ENCODE assay signal across 31 cellular contexts in genomic region chr17:61496174-61496956, GRCh38. TPM values are rescaled to one million over a fixed set of nuclear protein-coding genes. Genes with fewer than 3 reads are reported as not detected.
A peak's percentile ranks its signal among the peaks of the same experiment; 100 is the strongest.
DNase-seq lines count a peak whose midpoint lies in the region; ATAC-seq and TF ChIP-seq lines count a peak whose summit lies in the region.
"Had no signal": no experiment of that assay in that cellular context is flagged by ENCODE, and none has a peak within 500 bp of the region (broad histone marks: within the 10 kb centered on the region; RNA-seq: fewer than 3 reads in every experiment).

No MANE protein-coding gene starts in this region.

- intact Hi-C loops in Calu3 (cut with micrococcal nuclease; ENCODE audit: unreplicated experiment) = no loop called here

- H3K79me2 ChIP-seq in neural progenitor cell (ENCODE audit: low read depth) = no peaks in the 10 kb centered on the region

- H3K36me3 ChIP-seq in NT2/D1 (ENCODE audit: insufficient read depth, insufficient read length, low read length) = no peaks in the 10 kb centered on the region
- no peaks in the 10 kb centered on the region for H3K36me3 ChIP-seq in neural progenitor cell
- H3K36me3 ChIP-seq: ascending aorta, esophagus squamous epithelium, gastrocnemius medialis, ovary, SJSA1, WERI-Rb-1 had no signal

- peak overlapping the region; percentile 8 for H3K9ac ChIP-seq in NT2/D1 (ENCODE audit: insufficient read length, low read depth)
- H3K9ac ChIP-seq in neural progenitor cell = no peak overlapping the region

- H3K36me3 Mint-ChIP-seq in Calu3 (ENCODE audit: insufficient read depth, unreplicated experiment) (peaks cover 4% of the 10 kb centered on the region), neural progenitor cell (no peaks in the 10 kb centered on the region)
- H3K36me3 Mint-ChIP-seq in central memory CD8-positive, alpha-beta T cell (ENCODE audit: insufficient read depth) = no peaks in the 10 kb centered on the region
- H3K36me3 Mint-ChIP-seq: activated naive CD4-positive, alpha-beta T cell treated with anti-CD3 and anti-CD28 coated beads, Interleukin-2, amount 50 U/mL, for 72 hours had no signal

- H3K9me3 ChIP-seq in NT2/D1 (ENCODE audit: insufficient read depth, low read length) = peaks cover 4% of the 10 kb centered on the region
- no peaks in the 10 kb centered on the region for H3K9me3 ChIP-seq in neural progenitor cell (ENCODE audit: low read depth)
- H3K9me3 ChIP-seq: ascending aorta, esophagus squamous epithelium, gastrocnemius medialis, ovary, SJSA1 had no signal

- no peaks in the 10 kb centered on the region for H3F3A ChIP-seq in neural progenitor cell (ENCODE audit: low read depth)

- H3K27me3 ChIP-seq in NT2/D1 (ENCODE audit: insufficient read depth, insufficient read length) = no peaks in the 10 kb centered on the region
- no peaks in the 10 kb centered on the region for H3K27me3 ChIP-seq in neural progenitor cell
- H3K27me3 ChIP-seq: ascending aorta, gastrocnemius medialis, ovary, SJSA1 had no signal

- H3K4me3 ChIP-seq in NT2/D1 (ENCODE audit: insufficient read length, low read depth) (no peak overlapping the region), neural progenitor cell (no peak overlapping the region)
- H3K4me3 ChIP-seq: ascending aorta, ovary, SJSA1 had no signal

- no peaks in the 10 kb centered on the region for H3K9me3 Mint-ChIP-seq in Calu3 (ENCODE audit: low read depth, unreplicated experiment)
- no peaks in the 10 kb centered on the region for H3K9me3 Mint-ChIP-seq in central memory CD8-positive, alpha-beta T cell
- no peaks in the 10 kb centered on the region for H3K9me3 Mint-ChIP-seq in neural progenitor cell
- H3K9me3 Mint-ChIP-seq: activated naive CD4-positive, alpha-beta T cell treated with anti-CD3 and anti-CD28 coated beads, Interleukin-2, amount 50 U/mL, for 72 hours had no signal

- CTCF ChIA-PET in Calu3 (lab: Charles Lee) = interaction anchor here (0.6 to 0.9 kb wide), 2 partner anchors 72 to 774 kb away, joined by 5 read pairs; no protein-coding TSS in a partner anchor

- no peak for DNase-seq in Calu3
- DNase-seq in NT2/D1 (ENCODE audit: low read depth, low spot score) = no peak
- no peak for DNase-seq in central memory CD8-positive, alpha-beta T cell (ENCODE audit: low spot score in 2 of 2)
- DNase-seq in neural progenitor cell (ENCODE audit: low spot score) = peak; percentile 25
- no peak for DNase-seq in cortex of kidney (lab: John Stamatoyannopoulos, UW)
- DNase-seq in NCI-H1105 (lab: John Stamatoyannopoulos, UW) = no peak
- DNase-seq: activated CD4-positive, alpha-beta T cell treated with anti-CD3 and anti-CD28 coated beads, Interleukin-2, amount 50 U/mL, for 1 hour; C1 segment of cervical spinal cord; effector CD8-positive, alpha-beta T cell; esophagus squamous epithelium; gastrocnemius medialis; HCEC 1CT; kidney glomerular epithelial cell; NCI-H1092 treated with DMSO at 0.1 percent for 48 hours; NCI-H2029; NCI-H345; NCI-H774; ovary; right cardiac atrium; WERI-Rb-1 had no signal

- BruUV-seq in Calu3 (replicated peaks; lab: Mats Ljungman, UMichigan) = no TSS peak

- peak overlapping the region; percentile 47 for H3K27ac Mint-ChIP-seq in Calu3 (ENCODE audit: unreplicated experiment)
- H3K27ac Mint-ChIP-seq in central memory CD8-positive, alpha-beta T cell (ENCODE audit: low read depth) = peak overlapping the region; percentile 46
- H3K27ac Mint-ChIP-seq in neural progenitor cell = no peak overlapping the region
- H3K27ac Mint-ChIP-seq: activated naive CD4-positive, alpha-beta T cell treated with anti-CD3 and anti-CD28 coated beads, Interleukin-2, amount 50 U/mL, for 72 hours had no signal

- no peak overlapping the region for H3K27ac ChIP-seq in neural progenitor cell
- H3K27ac ChIP-seq: ascending aorta, esophagus squamous epithelium, gastrocnemius medialis, ovary, SJSA1, WERI-Rb-1 had no signal

- TF ChIP-seq CTCF in Calu3 (IDR thresholded peaks at IDR 0.05; ENCODE audit: unreplicated experiment) = no peak
- no peak for TF ChIP-seq CTCF in neural progenitor cell (IDR thresholded peaks at IDR 0.05)

- no peak overlapping the region for H3K4me2 ChIP-seq in neural progenitor cell

- no peaks in the 10 kb centered on the region for H4K20me1 ChIP-seq in neural progenitor cell (ENCODE audit: low read depth)

- H3K4me1 ChIP-seq in NT2/D1 (ENCODE audit: insufficient read depth, insufficient read length) = peaks cover 3% of the 10 kb centered on the region
- peaks cover 8% of the 10 kb centered on the region for H3K4me1 ChIP-seq in neural progenitor cell
- H3K4me1 ChIP-seq: gastrocnemius medialis had no signal

- H3K4me1 Mint-ChIP-seq in Calu3 (ENCODE audit: low read depth, unreplicated experiment) = peaks cover 12% of the 10 kb centered on the region
- H3K4me1 Mint-ChIP-seq in central memory CD8-positive, alpha-beta T cell = peaks cover 8% of the 10 kb centered on the region
- H3K4me1 Mint-ChIP-seq in neural progenitor cell = peaks cover 17% of the 10 kb centered on the region

- H2AFZ ChIP-seq in neural progenitor cell (replicated peaks) = peak overlapping the region; percentile 94

- peak overlapping the region; percentile 67 for H3K4me3 Mint-ChIP-seq in Calu3 (ENCODE audit: low read depth, unreplicated experiment)
- H3K4me3 Mint-ChIP-seq in central memory CD8-positive, alpha-beta T cell = peak overlapping the region; percentile 55
- H3K4me3 Mint-ChIP-seq in neural progenitor cell = no peak overlapping the region

- no peaks in the 10 kb centered on the region for H3K27me3 Mint-ChIP-seq in Calu3 (ENCODE audit: unreplicated experiment)
- H3K27me3 Mint-ChIP-seq in central memory CD8-positive, alpha-beta T cell = peaks cover 23% of the 10 kb centered on the region
- H3K27me3 Mint-ChIP-seq in neural progenitor cell (ENCODE audit: insufficient read depth, low read depth) = peaks cover 2% of the 10 kb centered on the region

- ATAC-seq in central memory CD8-positive, alpha-beta T cell (replicated peaks; ENCODE audit: extremely low read depth, poor library complexity, severe bottlenecking) = no peak
- ATAC-seq in GM21367 (IDR thresholded peaks at IDR 0.05; ENCODE audit: unreplicated experiment) (no peak), HG03460 (IDR thresholded peaks at IDR 0.05; ENCODE audit: unreplicated experiment) (no peak)
- ATAC-seq: gastrocnemius medialis, right cardiac atrium had no signal

RNA-seq across cellular contexts. Expression of gene TBX4, which starts 44.1 kb away (rescaled TPM):
- not detected in 2 replicates for total RNA-seq in Calu3 (2022)
- not detected in 2 replicates for total RNA-seq in neural progenitor cell (ENCODE audit: low replicate concordance)
- total RNA-seq: activated naive CD4-positive, alpha-beta T cell treated with anti-CD3 and anti-CD28 coated beads, Interleukin-2, amount 50 U/mL, for 72 hours; ascending aorta; cerebellum; Daoy; esophagus squamous epithelium; gastrocnemius medialis; LHCN-M2; lung microvascular endothelial cell; right cardiac atrium; T-helper 2 cell treated with Interferon-gamma antibody and Interleukin-4, amounts not matched to agents 100 ng/mL and 5 ng/mL, for 36 hours; ureter had no signal
